9 cellular contexts compared by ENCODE assay signal in the genomic region with DNA sequence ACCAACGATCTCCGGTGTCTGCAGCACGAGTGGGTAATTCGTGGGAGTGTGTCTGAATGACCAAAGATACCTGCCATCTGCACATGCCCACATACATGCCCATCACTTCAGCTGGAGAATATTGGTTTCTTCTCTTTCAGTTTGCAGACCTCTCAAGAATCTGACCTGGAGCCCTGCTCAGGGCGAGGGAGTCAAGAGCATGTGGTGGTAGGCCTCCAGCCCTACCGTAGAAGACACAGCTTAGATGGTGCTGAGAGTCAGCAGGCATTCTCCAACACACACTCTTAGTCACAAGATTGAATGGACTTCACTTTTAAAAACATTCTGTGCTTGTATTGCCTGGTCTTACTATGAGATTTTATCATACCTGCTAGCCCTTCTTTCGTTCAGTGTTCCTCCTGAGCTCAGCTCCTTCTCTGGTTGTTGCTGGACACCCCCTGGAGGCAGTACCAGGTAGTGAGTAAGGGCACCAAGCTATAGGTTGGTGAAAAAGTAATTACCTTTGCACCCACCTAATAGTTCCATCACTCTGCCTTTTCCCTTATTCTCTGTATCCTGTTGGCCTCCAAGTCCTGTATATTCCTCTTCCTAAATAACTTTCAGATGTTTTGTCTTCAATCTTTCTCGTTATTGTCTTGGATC.
DNase-seq lines count a peak whose midpoint lies in the region; ATAC-seq and TF ChIP-seq lines count a peak whose summit lies in the region.
"Had no signal": no experiment of that assay in that cellular context is flagged by ENCODE, and none has a peak within 500 bp of the region (broad histone marks: within the 10 kb centered on the region; RNA-seq: fewer than 3 reads in every experiment).

No MANE protein-coding gene starts in this region.

- H2AFZ ChIP-seq in PC-9 (no peak overlapping the region), hepatocyte (no peak overlapping the region)

- H3K36me3 ChIP-seq in PC-9 (ENCODE audit: low read depth): no peaks in the 10 kb centered on the region
- no peaks in the 10 kb centered on the region for H3K36me3 ChIP-seq in hepatocyte (replicated peaks; ENCODE audit: insufficient read depth, low read depth)

- H3K4me2 ChIP-seq in PC-9: no peak overlapping the region
- H3K4me2 ChIP-seq in hepatocyte: no peak overlapping the region

- H3K9me2 ChIP-seq in PC-9 (ENCODE audit: insufficient read depth): no peaks in the 10 kb centered on the region
- H3K9me2 ChIP-seq in hepatocyte (replicated peaks; ENCODE audit: insufficient read depth): no peaks in the 10 kb centered on the region

- H3K27me3 ChIP-seq in PC-9 (ENCODE audit: insufficient read depth, low read depth) (peaks cover 23% of the 10 kb centered on the region), hepatocyte (peaks cover 22% of the 10 kb centered on the region)

- H3K4me1 ChIP-seq in PC-9 (replicated peaks; ENCODE audit: insufficient read depth): no peaks in the 10 kb centered on the region
- peaks cover 5% of the 10 kb centered on the region for H3K4me1 ChIP-seq in hepatocyte (ENCODE audit: insufficient read depth)

- TF ChIP-seq CTCF in PC-9 (conservative IDR thresholded peaks at IDR 0.05): peak; percentile 39; the same call in 1 of the 2 replicates
- peak; percentile 55 for TF ChIP-seq CTCF in hepatocyte (IDR thresholded peaks at IDR 0.05; ENCODE audit: poor library complexity)

- DNase-seq in stimulated activated CD4-positive, alpha-beta T cell treated with anti-CD3 and anti-CD28 coated beads, Interleukin-1b, Interleukin-23, amount 100 ng/mL, for 48 hours: peak; percentile 12
- no peak for DNase-seq in stimulated activated CD4-positive, alpha-beta T cell treated with anti-CD3 and anti-CD28 coated beads, Interleukin-12 subunit alpha, Interleukin-12 subunit beta, amount 100 ng/mL, for 4 hours
- no peak for DNase-seq in PC-9
- peak; percentile 53 for DNase-seq in hepatocyte (ENCODE audit: low spot score)
- DNase-seq in glomerular visceral epithelial cell (ENCODE audit: extremely low spot score): no peak
- no peak for DNase-seq in A172 (ENCODE audit: low spot score)
- DNase-seq in NCI-H510A (lab: John Stamatoyannopoulos, UW): no peak
- DNase-seq: retina had no signal

- intact Hi-C loops in PC-9 (cut with micrococcal nuclease; ENCODE audit: unreplicated experiment): no loop called here

- CTCF ChIA-PET in PC-9 (lab: Charles Lee): no interaction called here

- ATAC-seq in GM19395 (IDR thresholded peaks at IDR 0.05; ENCODE audit: unreplicated experiment): no peak

- no peaks in the 10 kb centered on the region for H3K79me2 ChIP-seq in PC-9 (ENCODE audit: low read depth)
- no peaks in the 10 kb centered on the region for H3K79me2 ChIP-seq in hepatocyte

- BruUV-seq in PC-9 (replicated peaks; lab: Mats Ljungman, UMichigan): no TSS peak

- H3K9me3 ChIP-seq in PC-9 (ENCODE audit: insufficient read depth, low read depth) (no peaks in the 10 kb centered on the region), hepatocyte (ENCODE audit: low read depth) (no peaks in the 10 kb centered on the region)

- POLR2A ChIA-PET in PC-9 (lab: Charles Lee; ENCODE audit: unreplicated experiment): no interaction called here

- WGBS in hepatocyte (ENCODE audit: low lambda C conversion rate, missing lambda C conversion rate): 87% methylated on average over 8 of the region's 8 CpGs

- no peak overlapping the region for H3K4me3 ChIP-seq in PC-9
- no peak overlapping the region for H3K4me3 ChIP-seq in hepatocyte

- H4K20me1 ChIP-seq in PC-9 (ENCODE audit: insufficient read depth) (no peaks in the 10 kb centered on the region), hepatocyte (ENCODE audit: insufficient read depth, poor library complexity, severe bottlenecking) (no peaks in the 10 kb centered on the region)

- H3F3A ChIP-seq in PC-9 (ENCODE audit: insufficient read depth, low read depth): no peaks in the 10 kb centered on the region

- H3K27ac ChIP-seq in PC-9 (no peak overlapping the region), hepatocyte (no peak overlapping the region)

Comparison
In these comparisons a context has a peak if more than half of its experiments do, and no peak if none do; other contexts are left out.
1. DNase-seq: peak in stimulated activated CD4-positive, alpha-beta T cell treated with anti-CD3 and anti-CD28 coated beads, Interleukin-1b, Interleukin-23, amount 100 ng/mL, for 48 hours (single experiment) and hepatocyte (single experiment); none in stimulated activated CD4-positive, alpha-beta T cell treated with anti-CD3 and anti-CD28 coated beads, Interleukin-12 subunit alpha, Interleukin-12 subunit beta, amount 100 ng/mL, for 4 hours (single experiment), PC-9 (0 of 2), glomerular visceral epithelial cell (single experiment), A172 (single experiment) and NCI-H510A (single experiment).